32 cellular contexts compared by ENCODE assay signal in genomic region chr10:49624629-49625028, GRCh38. TPM values are rescaled to one million over a fixed set of nuclear protein-coding genes. Genes with fewer than 3 reads are reported as not detected.
"Had no signal": no experiment of that assay in that cellular context is flagged by ENCODE, and none has a peak within 500 bp of the region (broad histone marks: within the 10 kb centered on the region; RNA-seq: fewer than 3 reads in every experiment).

No MANE protein-coding gene starts in this region.

- H3K27ac Mint-ChIP-seq: activated CD4-positive, alpha-beta memory T cell treated with anti-CD3 and anti-CD28 coated beads, Interleukin-2, amount 10 ng/mL, durations not matched to agents 7 days and 5 days; activated CD4-positive, alpha-beta T cell treated with anti-CD3 and anti-CD28 coated beads for 36 hours; activated CD4-positive, alpha-beta T cell treated with anti-CD3 and anti-CD28 coated beads, Interleukin-2, amount 10 ng/mL, durations not matched to agents 24 days and 14 days; activated naive CD4-positive, alpha-beta T cell treated with anti-CD3 and anti-CD28 coated beads, Interleukin-2, amount 10 ng/mL, durations not matched to agents 7 days and 5 days; activated naive CD8-positive, alpha-beta T cell treated with anti-CD3 and anti-CD28 coated beads, Interleukin-2, amount 10 ng/mL, durations not matched to agents 7 days and 5 days; activated T-cell treated with anti-CD3 and anti-CD28 coated beads, Interleukin-2, amount 50 U/mL, for 24 hours; activated T-cell treated with anti-CD3 and anti-CD28 coated beads, Interleukin-2, amount 50 U/mL, for 72 hours; effector memory CD8-positive, alpha-beta T cell had no signal

- ATAC-seq: activated CD4-positive, alpha-beta T cell treated with anti-CD3 and anti-CD28 coated beads for 36 hours; activated naive CD4-positive, alpha-beta T cell treated with anti-CD3 and anti-CD28 coated beads, Interleukin-2, amount 50 U/mL, for 72 hours; activated T-cell treated with anti-CD3 and anti-CD28 coated beads, Interleukin-2, amount 50 U/mL, for 72 hours; effector memory CD8-positive, alpha-beta T cell; foreskin keratinocyte; gastrocnemius medialis had no signal

- H3K36me3 Mint-ChIP-seq: activated naive CD4-positive, alpha-beta T cell treated with anti-CD3 and anti-CD28 coated beads, Interleukin-2, amount 10 ng/mL, durations not matched to agents 7 days and 5 days; activated naive CD4-positive, alpha-beta T cell treated with anti-CD3 and anti-CD28 coated beads, Interleukin-2, amount 50 U/mL, for 72 hours; activated naive CD8-positive, alpha-beta T cell treated with anti-CD3 and anti-CD28 coated beads, Interleukin-2, amount 10 ng/mL, durations not matched to agents 7 days and 5 days had no signal

- FAIRE-seq: astrocyte, bronchial epithelial cell, colon had no signal

- H3K4me3 Mint-ChIP-seq: activated CD4-positive, alpha-beta memory T cell treated with anti-CD3 and anti-CD28 coated beads, Interleukin-2, amount 10 ng/mL, durations not matched to agents 7 days and 5 days; activated CD4-positive, alpha-beta T cell treated with anti-CD3 and anti-CD28 coated beads for 36 hours; activated CD4-positive, alpha-beta T cell treated with anti-CD3 and anti-CD28 coated beads, Interleukin-2, amount 10 ng/mL, durations not matched to agents 24 days and 14 days; activated naive CD4-positive, alpha-beta T cell treated with anti-CD3 and anti-CD28 coated beads, Interleukin-2, amount 10 ng/mL, durations not matched to agents 7 days and 5 days; activated naive CD8-positive, alpha-beta T cell treated with anti-CD3 and anti-CD28 coated beads, Interleukin-2, amount 10 ng/mL, durations not matched to agents 7 days and 5 days; activated T-cell treated with anti-CD3 and anti-CD28 coated beads, Interleukin-2, amount 50 U/mL, for 24 hours; activated T-cell treated with anti-CD3 and anti-CD28 coated beads, Interleukin-2, amount 50 U/mL, for 72 hours; effector memory CD8-positive, alpha-beta T cell had no signal

- H3K4me1 Mint-ChIP-seq: activated CD4-positive, alpha-beta memory T cell treated with anti-CD3 and anti-CD28 coated beads, Interleukin-2, amount 10 ng/mL, durations not matched to agents 7 days and 5 days; activated CD4-positive, alpha-beta T cell treated with anti-CD3 and anti-CD28 coated beads for 36 hours; activated CD4-positive, alpha-beta T cell treated with anti-CD3 and anti-CD28 coated beads, Interleukin-2, amount 10 ng/mL, durations not matched to agents 24 days and 14 days; activated naive CD4-positive, alpha-beta T cell treated with anti-CD3 and anti-CD28 coated beads, Interleukin-2, amount 10 ng/mL, durations not matched to agents 7 days and 5 days; activated naive CD8-positive, alpha-beta T cell treated with anti-CD3 and anti-CD28 coated beads, Interleukin-2, amount 10 ng/mL, durations not matched to agents 7 days and 5 days had no signal

- DNase-seq: activated CD4-positive, alpha-beta memory T cell treated with anti-CD3 and anti-CD28 coated beads, Interleukin-2, amount 10 ng/mL, durations not matched to agents 7 days and 5 days; activated CD4-positive, alpha-beta T cell treated with anti-CD3 and anti-CD28 coated beads for 36 hours; activated CD4-positive, alpha-beta T cell treated with anti-CD3 and anti-CD28 coated beads, Interleukin-2, amount 10 ng/mL, durations not matched to agents 24 days and 14 days; activated CD4-positive, alpha-beta T cell treated with anti-CD3 and anti-CD28 coated beads, Interleukin-2, amount 50 U/mL, for 4 hours; activated CD4-positive, CD25-positive, alpha-beta regulatory T cell; activated CD8-positive, alpha-beta memory T cell treated with anti-CD3 and anti-CD28 coated beads, Interleukin-2, amount 50 U/mL, for 48 hours; activated gamma-delta T cell; activated naive CD4-positive, alpha-beta T cell; activated naive CD4-positive, alpha-beta T cell treated with anti-CD3 and anti-CD28 coated beads, Interleukin-2, amount 10 ng/mL, durations not matched to agents 7 days and 5 days; activated naive CD8-positive, alpha-beta T cell treated with anti-CD3 and anti-CD28 coated beads, Interleukin-2, amount 10 ng/mL, durations not matched to agents 7 days and 5 days; activated T-cell treated with anti-CD3 and anti-CD28 coated beads for 4 hours; activated T-cell treated with anti-CD3 and anti-CD28 coated beads, Interleukin-2, amount 50 U/mL, for 24 hours; activated T-cell treated with anti-CD3 and anti-CD28 coated beads, Interleukin-2, amount 50 U/mL, for 72 hours; anterior cingulate cortex; brain microvascular endothelial cell; caudate nucleus; cortex of kidney; dermis blood vessel endothelial cell; effector CD4-positive, alpha-beta T cell; effector memory CD8-positive, alpha-beta T cell; erythroblast; foreskin keratinocyte; gastrocnemius medialis; glutamatergic neuron; T-helper 2 cell had no signal

- H3K27me3 Mint-ChIP-seq: activated CD4-positive, alpha-beta T cell treated with anti-CD3 and anti-CD28 coated beads, Interleukin-2, amount 10 ng/mL, durations not matched to agents 24 days and 14 days had no signal

- H3K9me3 Mint-ChIP-seq: activated CD4-positive, alpha-beta memory T cell treated with anti-CD3 and anti-CD28 coated beads, Interleukin-2, amount 10 ng/mL, durations not matched to agents 7 days and 5 days; activated CD4-positive, alpha-beta T cell treated with anti-CD3 and anti-CD28 coated beads, Interleukin-2, amount 10 ng/mL, durations not matched to agents 24 days and 14 days; activated naive CD4-positive, alpha-beta T cell treated with anti-CD3 and anti-CD28 coated beads, Interleukin-2, amount 10 ng/mL, durations not matched to agents 7 days and 5 days; activated naive CD4-positive, alpha-beta T cell treated with anti-CD3 and anti-CD28 coated beads, Interleukin-2, amount 50 U/mL, for 72 hours; activated naive CD8-positive, alpha-beta T cell treated with anti-CD3 and anti-CD28 coated beads, Interleukin-2, amount 10 ng/mL, durations not matched to agents 7 days and 5 days; activated T-cell treated with anti-CD3 and anti-CD28 coated beads, Interleukin-2, amount 50 U/mL, for 24 hours; activated T-cell treated with anti-CD3 and anti-CD28 coated beads, Interleukin-2, amount 50 U/mL, for 72 hours; effector memory CD8-positive, alpha-beta T cell had no signal

RNA-seq across cellular contexts. Expression of gene CHAT, which starts 10.8 kb away (rescaled TPM):
- total RNA-seq: activated CD4-positive, alpha-beta memory T cell treated with anti-CD3 and anti-CD28 coated beads, Interleukin-2, amount 10 ng/mL, durations not matched to agents 7 days and 5 days; activated CD4-positive, alpha-beta T cell treated with anti-CD3 and anti-CD28 coated beads for 36 hours; activated CD4-positive, alpha-beta T cell treated with anti-CD3 and anti-CD28 coated beads, Interleukin-2, amount 10 ng/mL, durations not matched to agents 24 days and 14 days; activated naive CD4-positive, alpha-beta T cell treated with anti-CD3 and anti-CD28 coated beads, Interleukin-2, amount 50 U/mL, for 72 hours; activated naive CD8-positive, alpha-beta T cell treated with anti-CD3 and anti-CD28 coated beads, Interleukin-2, amount 10 ng/mL, durations not matched to agents 7 days and 5 days; bronchial epithelial cell; chondrocyte; dermis blood vessel endothelial cell; foreskin keratinocyte; gastrocnemius medialis; T-helper 1 cell treated with Interleukin-12 subunit alpha and Interleukin-12 subunit beta and Interleukin-4 antibody, amounts not matched to agents 30 ng/mL and 1 ng/mL, for 36 hours had no signal

RNA-seq across cellular contexts. Expression of gene SLC18A3, which starts 14.5 kb away (rescaled TPM):
- total RNA-seq: activated CD4-positive, alpha-beta memory T cell treated with anti-CD3 and anti-CD28 coated beads, Interleukin-2, amount 10 ng/mL, durations not matched to agents 7 days and 5 days; activated CD4-positive, alpha-beta T cell treated with anti-CD3 and anti-CD28 coated beads for 36 hours; activated CD4-positive, alpha-beta T cell treated with anti-CD3 and anti-CD28 coated beads, Interleukin-2, amount 10 ng/mL, durations not matched to agents 24 days and 14 days; activated naive CD4-positive, alpha-beta T cell treated with anti-CD3 and anti-CD28 coated beads, Interleukin-2, amount 50 U/mL, for 72 hours; activated naive CD8-positive, alpha-beta T cell treated with anti-CD3 and anti-CD28 coated beads, Interleukin-2, amount 10 ng/mL, durations not matched to agents 7 days and 5 days; activated T-cell treated with anti-CD3 and anti-CD28 coated beads, Interleukin-2, amount 50 U/mL, for 72 hours; bronchial epithelial cell; chondrocyte; dermis blood vessel endothelial cell; foreskin keratinocyte; gastrocnemius medialis; T-helper 1 cell treated with Interleukin-12 subunit alpha and Interleukin-12 subunit beta and Interleukin-4 antibody, amounts not matched to agents 30 ng/mL and 1 ng/mL, for 36 hours had no signal

RNA-seq across cellular contexts. Expression of gene C10orf53, which starts 54.8 kb away (rescaled TPM):
- total RNA-seq: activated CD4-positive, alpha-beta memory T cell treated with anti-CD3 and anti-CD28 coated beads, Interleukin-2, amount 10 ng/mL, durations not matched to agents 7 days and 5 days; activated CD4-positive, alpha-beta T cell treated with anti-CD3 and anti-CD28 coated beads for 36 hours; activated CD4-positive, alpha-beta T cell treated with anti-CD3 and anti-CD28 coated beads, Interleukin-2, amount 10 ng/mL, durations not matched to agents 24 days and 14 days; activated naive CD4-positive, alpha-beta T cell treated with anti-CD3 and anti-CD28 coated beads, Interleukin-2, amount 50 U/mL, for 72 hours; activated naive CD8-positive, alpha-beta T cell treated with anti-CD3 and anti-CD28 coated beads, Interleukin-2, amount 10 ng/mL, durations not matched to agents 7 days and 5 days; activated T-cell treated with anti-CD3 and anti-CD28 coated beads, Interleukin-2, amount 50 U/mL, for 72 hours; astrocyte; bronchial epithelial cell; chondrocyte; dermis blood vessel endothelial cell; esophagus muscularis mucosa; foreskin keratinocyte; gastrocnemius medialis; T-helper 1 cell treated with Interleukin-12 subunit alpha and Interleukin-12 subunit beta and Interleukin-4 antibody, amounts not matched to agents 30 ng/mL and 1 ng/mL, for 36 hours had no signal
